Comparison of ENCODE assay signal across 10 cellular contexts in genomic region chr19:46976845-46977320, GRCh38. TPM values are rescaled to one million over a fixed set of nuclear protein-coding genes. Genes with fewer than 3 reads are reported as not detected.
DNase-seq lines count a peak whose midpoint lies in the region; ATAC-seq and TF ChIP-seq lines count a peak whose summit lies in the region.
"Had no signal": no experiment of that assay in that cellular context is flagged by ENCODE, and none has a peak within 500 bp of the region (broad histone marks: within the 10 kb centered on the region; RNA-seq: fewer than 3 reads in every experiment).

No MANE protein-coding gene starts in this region.

- no peaks in the 10 kb centered on the region for H3K9me3 ChIP-seq in lung (ENCODE audit: control insufficient read depth in 2 of 2, insufficient read depth in 1 of 2, low read length in 1 of 2)

- peaks cover 35 to 43% of the 10 kb centered on the region in 2 donors for H3K4me1 ChIP-seq in lung (ENCODE audit: control insufficient read depth in 2 of 2, insufficient read depth in 2 of 2, low read length in 2 of 2)

- intact Hi-C loops in dorsolateral prefrontal cortex (cut with DNase I) (no loop called here), head of caudate nucleus (cut with DNase I) (no loop called here)

- H3K4me3 ChIP-seq in dorsolateral prefrontal cortex (no peak overlapping the region), lung (no peak overlapping the region)

- H3K27ac ChIP-seq in 22Rv1 (0 out of 2 replicates have a peak overlapping the region, but pooled peaks have one; percentile 7), dorsolateral prefrontal cortex (peak overlapping the region in 57 of 59 donors; percentile 3 to 87 (median 65)), lung (ENCODE audit: low read depth in 1 of 2, low read length in 1 of 2) (peak overlapping the region; percentile 89 to 96)

- no peaks in the 10 kb centered on the region for H3K36me3 ChIP-seq in lung (ENCODE audit: control insufficient read depth in 2 of 2, insufficient read depth in 2 of 2, low read length in 2 of 2)

- DNase-seq in LHCN-M2 (ENCODE audit: low read depth) (peak; percentile 72), dorsolateral prefrontal cortex (peak in 1 of 10 donors; percentile 16), lung (ENCODE audit: low spot score) (no peak), SIG-M5 (lab: John Stamatoyannopoulos, UW) (no peak), NCI-H345 (lab: John Stamatoyannopoulos, UW) (no peak), head of caudate nucleus (no peak)
- DNase-seq: DND-41 had no signal

- WGBS in lung, 2 donors: 52 to 68% methylated on average over 8 of the region's 8 CpGs

- no peak for TF ChIP-seq CTCF in 22Rv1 (IDR thresholded peaks at IDR 0.05)
- no peak for TF ChIP-seq CTCF in dorsolateral prefrontal cortex (IDR thresholded peaks at IDR 0.05 in 54 of 56, conservative IDR thresholded peaks at IDR 0.05 in 2 of 56; ENCODE audit: low read depth in 1 of 56, partially characterized antibody in 56 of 56)
- no peak for TF ChIP-seq CTCF in lung (IDR thresholded peaks at IDR 0.05; ENCODE audit: control extremely low read depth, extremely low read depth)

- ATAC-seq in lung (ENCODE audit: insufficient read depth, low FRiP score) (peak; percentile 44), HG03097 (IDR thresholded peaks at IDR 0.05; ENCODE audit: low FRiP score, unreplicated experiment) (no peak)

- H3K27me3 ChIP-seq in dorsolateral prefrontal cortex: no peaks in the 10 kb centered on the region
- H3K27me3 ChIP-seq in lung (ENCODE audit: control insufficient read depth, insufficient read depth): no peaks in the 10 kb centered on the region

RNA-seq across cellular contexts. Expression of gene NPAS1, which starts 42.8 kb away (rescaled TPM):
- 1.0 and 1.9 TPM in 2 replicates for total RNA-seq in LHCN-M2 (2014; rRNA removed)
- polyA plus RNA-seq in LHCN-M2 (2012): 9.4 TPM
- total RNA-seq in dorsolateral prefrontal cortex: 10 to 100 TPM in 63 of 120 experiments, 1 to 10 TPM in 57; 3.1 to 17.8 (median 10.0) TPM
- 1 to 10 TPM in 1 of 2 donors, under 1 TPM in 1; 0.31 to 1.0 TPM for total RNA-seq in lung
- 1 to 10 TPM in 1 of 2 donors, under 1 TPM in 1; 0.35 to 1.2 TPM for polyA plus RNA-seq in lung
- total RNA-seq: HT1080 had no signal

Comparison
In these comparisons a context has a peak if more than half of its experiments do, and no peak if none do; other contexts are left out.
1. H3K27ac ChIP-seq: peak in every context shown above with its lines; median percentile 92 in lung; 65 in dorsolateral prefrontal cortex; 7 in 22Rv1.